ENCODE assay signal across 14 cellular contexts in the genomic region with DNA sequence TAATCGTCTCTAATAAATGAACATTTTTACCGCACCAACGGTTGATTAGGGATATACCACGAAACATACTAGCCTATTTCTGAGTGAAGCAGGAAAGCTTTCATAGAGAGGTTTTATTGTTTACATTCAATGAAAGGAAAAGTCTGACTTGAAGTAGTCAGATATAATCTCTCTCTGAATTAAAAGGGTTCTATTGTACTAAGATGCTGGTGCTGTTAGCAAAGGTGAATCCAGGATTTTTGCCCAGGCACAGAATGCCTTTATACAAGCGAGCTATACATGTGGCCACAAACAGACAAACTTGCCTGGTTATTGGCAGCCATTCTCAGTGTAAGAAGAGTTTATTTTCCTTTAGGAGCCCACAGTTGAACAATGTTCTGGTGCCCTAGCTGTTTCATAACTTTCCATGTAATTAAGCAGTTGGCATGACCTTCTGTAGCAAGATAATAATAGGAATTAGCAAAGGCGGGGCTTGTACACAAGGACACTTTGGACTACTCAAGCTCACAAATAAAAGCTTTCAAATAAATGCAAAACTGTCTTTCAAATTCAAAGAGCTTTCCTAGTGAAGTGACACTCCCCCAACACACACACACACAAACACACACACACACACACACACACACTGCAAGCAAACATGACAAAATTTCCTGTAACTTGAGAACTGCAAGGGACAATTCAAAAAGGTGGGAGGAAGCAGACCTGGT.
DNase-seq lines count a peak whose midpoint lies in the region; ATAC-seq and TF ChIP-seq lines count a peak whose summit lies in the region.
"Had no signal": no experiment of that assay in that cellular context is flagged by ENCODE, and none has a peak within 500 bp of the region (broad histone marks: within the 10 kb centered on the region; RNA-seq: fewer than 3 reads in every experiment).

No MANE protein-coding gene starts in this region.

- peaks cover 54 to 62% (median 56%) of the 10 kb centered on the region in 3 donors for H3K4me1 Mint-ChIP-seq in T-cell

- H3K9ac ChIP-seq in HCT116 (ENCODE audit: low read length): no peak overlapping the region
- no peak overlapping the region for H3K9ac ChIP-seq in smooth muscle cell (ENCODE audit: low read depth)

- H3K9me2 ChIP-seq in HCT116 (ENCODE audit: insufficient read depth) (no peaks in the 10 kb centered on the region), hepatocyte (replicated peaks; ENCODE audit: insufficient read depth) (no peaks in the 10 kb centered on the region)

- H3K79me2 ChIP-seq in HCT116 (ENCODE audit: insufficient read depth, low read length) (no peaks in the 10 kb centered on the region), hepatocyte (no peaks in the 10 kb centered on the region), smooth muscle cell (ENCODE audit: low read depth) (no peaks in the 10 kb centered on the region)

- no peaks in the 10 kb centered on the region for H3K36me3 ChIP-seq in HCT116 (ENCODE audit: control insufficient read depth in 1 of 2, insufficient read depth in 2 of 2, low read length in 2 of 2)
- no peaks in the 10 kb centered on the region for H3K36me3 ChIP-seq in hepatocyte (replicated peaks; ENCODE audit: insufficient read depth, low read depth)
- no peaks in the 10 kb centered on the region for H3K36me3 ChIP-seq in smooth muscle cell (ENCODE audit: low read depth)
- no peaks in the 10 kb centered on the region for H3K36me3 ChIP-seq in transverse colon

- no peak for TF ChIP-seq EP300 in transverse colon (IDR thresholded peaks at IDR 0.05; ENCODE audit: low read depth)

- H3K4me3 ChIP-seq in HCT116 (replicated peaks in 1 of 2; ENCODE audit: low read depth in 1 of 2, low read length in 2 of 2): no peak overlapping the region
- H3K4me3 ChIP-seq in hepatocyte: no peak overlapping the region
- no peak overlapping the region for H3K4me3 ChIP-seq in smooth muscle cell
- H3K4me3 ChIP-seq in transverse colon: no peak overlapping the region

- H3K27me3 ChIP-seq in HCT116 (ENCODE audit: insufficient read depth, low read length) (no peaks in the 10 kb centered on the region), hepatocyte (no peaks in the 10 kb centered on the region), smooth muscle cell (ENCODE audit: low read depth) (no peaks in the 10 kb centered on the region), transverse colon (no peaks in the 10 kb centered on the region)

- in situ Hi-C loops in transverse colon (cut with MboI; ENCODE audit: low pct_ligation_motif_present in 1 of 4, low pct_unique_long_range_greater_than_20kb in 1 of 4, low sequenced_read_pairs in 3 of 4): no loop called here

- H3K9me3 ChIP-seq in HCT116 (ENCODE audit: control insufficient read depth in 1 of 2, insufficient read depth in 1 of 2, low read depth in 1 of 2, low read length in 2 of 2): peaks cover 0 to 3% of the 10 kb centered on the region in 2 experiments; a peak in 1 of 4 replicates
- H3K9me3 ChIP-seq in hepatocyte (ENCODE audit: low read depth): no peaks in the 10 kb centered on the region
- peaks cover 8% of the 10 kb centered on the region for H3K9me3 ChIP-seq in smooth muscle cell (replicated peaks; ENCODE audit: low read depth)
- H3K9me3 ChIP-seq in transverse colon: peaks cover 5 to 7% of the 10 kb centered on the region in 2 donors

- H3K27ac Mint-ChIP-seq in T-cell: peak overlapping the region; percentile 90 to 96
- H3K27ac Mint-ChIP-seq: B cell; stimulated activated naive CD8-positive, alpha-beta T cell treated with anti-CD3 and anti-CD28 coated beads, Interleukin-15, Interleukin-2, amounts not matched to agents 100 ng/mL and 50 ng/mL, for 24 hours had no signal

- TF ChIP-seq POLR2A in HCT116 (IDR thresholded peaks at IDR 0.05; ENCODE audit: borderline replicate concordance, extremely low read depth, insufficient read depth, insufficient read length) (no peak), transverse colon (IDR thresholded peaks at IDR 0.05) (no peak)

- H3F3A ChIP-seq in smooth muscle cell (ENCODE audit: low read depth): no peaks in the 10 kb centered on the region

- no peak for TF ChIP-seq RAD21 in HCT116 (IDR thresholded peaks at IDR 0.05; ENCODE audit: low read depth)

- no peak for ATAC-seq in HCT116
- no peak for ATAC-seq in T-cell (replicated peaks in 1 of 4)
- ATAC-seq in GM19455 (IDR thresholded peaks at IDR 0.05; ENCODE audit: unreplicated experiment): no peak

- CTCF ChIA-PET in HCT116 (lab: Charles Lee) (no interaction called here), T-cell (lab: Charles Lee) (interaction anchor here in 1 of 2 donors (1.0 kb wide), 1 partner anchor 28 kb away, joined by 3 read pairs; no protein-coding TSS in a partner anchor)

- H3K27ac ChIP-seq in 22Rv1 (peak overlapping the region; percentile 44), HCT116 (ENCODE audit: low read depth, low read length) (no peak overlapping the region), hepatocyte (peak overlapping the region; percentile 37), smooth muscle cell (ENCODE audit: low read depth) (no peak overlapping the region), transverse colon (no peak overlapping the region)

- no peak for TF ChIP-seq CTCF in 22Rv1 (IDR thresholded peaks at IDR 0.05)
- no peak for TF ChIP-seq CTCF in HCT116 (IDR thresholded peaks at IDR 0.05 in 2 of 3, conservative IDR thresholded peaks at IDR 0.05 in 1 of 3; ENCODE audit: borderline replicate concordance in 1 of 3, insufficient read depth in 1 of 3, low read depth in 2 of 3, low read length in 2 of 3)
- no peak for TF ChIP-seq CTCF in hepatocyte (IDR thresholded peaks at IDR 0.05; ENCODE audit: poor library complexity)
- TF ChIP-seq CTCF in smooth muscle cell (IDR thresholded peaks at IDR 0.05; ENCODE audit: borderline replicate concordance, insufficient read depth, poor library complexity, severe bottlenecking): no peak
- TF ChIP-seq CTCF in transverse colon (IDR thresholded peaks at IDR 0.05): no peak

- no peaks in the 10 kb centered on the region for H3K27me3 Mint-ChIP-seq in T-cell
- H3K27me3 Mint-ChIP-seq: B cell; stimulated activated naive CD8-positive, alpha-beta T cell treated with anti-CD3 and anti-CD28 coated beads, Interleukin-15, Interleukin-2, amounts not matched to agents 100 ng/mL and 50 ng/mL, for 24 hours had no signal

- H3K4me1 ChIP-seq in HCT116 (ENCODE audit: control insufficient read depth in 1 of 2, insufficient read depth in 2 of 2, low read length in 2 of 2) (no peaks in the 10 kb centered on the region; a peak in 1 of 4 replicates), hepatocyte (ENCODE audit: insufficient read depth) (peaks cover 13% of the 10 kb centered on the region), smooth muscle cell (ENCODE audit: low read depth) (no peaks in the 10 kb centered on the region), transverse colon (peaks cover 4 to 15% (median 9%) of the 10 kb centered on the region in 4 donors)

- H2AFZ ChIP-seq in HCT116 (ENCODE audit: low read depth, low read length, poor library complexity, severe bottlenecking) (peak overlapping the region; percentile 21), hepatocyte (no peak overlapping the region), smooth muscle cell (ENCODE audit: low read depth) (no peak overlapping the region)

- peak overlapping the region in 1 of 3 donors; percentile 65 for H3K4me3 Mint-ChIP-seq in T-cell
- H3K4me3 Mint-ChIP-seq: B cell; stimulated activated naive CD8-positive, alpha-beta T cell treated with anti-CD3 and anti-CD28 coated beads, Interleukin-15, Interleukin-2, amounts not matched to agents 100 ng/mL and 50 ng/mL, for 24 hours had no signal

- peaks cover 11% of the 10 kb centered on the region for H3K36me3 Mint-ChIP-seq in T-cell

- DNase-seq in HCT116 (ENCODE audit: low read depth, low spot score) (no peak), T-cell (no peak), hepatocyte (ENCODE audit: low spot score) (no peak), NCI-H1436 treated with DMSO at 0.1 percent for 48 hours (lab: John Stamatoyannopoulos, UW) (no peak), smooth muscle cell (lab: John Stamatoyannopoulos, UW; ENCODE audit: unreplicated experiment) (no peak), transverse colon (no peak)
- DNase-seq: activated T-cell treated with anti-CD3 and anti-CD28 coated beads for 4 hours, foreskin melanocyte, NCI-H82, SHP77 had no signal

- POLR2A ChIA-PET in HCT116 (lab: Charles Lee) (interaction anchor here (0.6 kb wide), 1 partner anchor 615 kb away, joined by 3 read pairs; no protein-coding TSS in a partner anchor), T-cell (lab: Charles Lee) (interaction anchor here in 1 of 2 donors (0.6 to 1.4 kb wide), 3 partner anchors 9 to 1957 kb away, joined by 3 to 4 read pairs (median 3); no protein-coding TSS in a partner anchor)

- H3K9me3 Mint-ChIP-seq in T-cell: peaks cover 10 to 19% (median 14%) of the 10 kb centered on the region in 3 donors

- 83% methylated on average over 6 of the region's 6 CpGs for WGBS in hepatocyte (ENCODE audit: low lambda C conversion rate, missing lambda C conversion rate)
- WGBS in smooth muscle cell (ENCODE audit: low lambda C conversion rate): 93% methylated on average over 6 of the region's 6 CpGs
- 89 to 96% methylated on average over 4 to 6 of the region's 6 CpGs for WGBS in transverse colon (ENCODE audit: low coverage in 1 of 2), 2 donors

- H4K20me1 ChIP-seq in HCT116 (ENCODE audit: insufficient read depth): no peaks in the 10 kb centered on the region
- H4K20me1 ChIP-seq in hepatocyte (ENCODE audit: insufficient read depth, poor library complexity, severe bottlenecking): no peaks in the 10 kb centered on the region
- H4K20me1 ChIP-seq in smooth muscle cell (ENCODE audit: low read depth): no peaks in the 10 kb centered on the region

- H3K4me2 ChIP-seq in HCT116 (ENCODE audit: low read length): no peak overlapping the region
- H3K4me2 ChIP-seq in hepatocyte: peak overlapping the region; percentile 53
- no peak overlapping the region for H3K4me2 ChIP-seq in smooth muscle cell

- BruUV-seq in HCT116 (replicated peaks; lab: Mats Ljungman, UMichigan): no TSS peak

- intact Hi-C loops in HCT116 (cut with micrococcal nuclease): no loop called here
- intact Hi-C loops in transverse colon (cut with DNase I; ENCODE audit: low total_unique reads): no loop called here

- RAD21 ChIA-PET in HCT116 (lab: Charles Lee; ENCODE audit: low non-redundant PET in 1 of 2, low total read pairs in 2 of 2, uncharacterized antibody in 2 of 2, unreplicated experiment in 2 of 2): no interaction called here

TF ChIP-seq in HCT116, 20 proteins besides CTCF, POLR2A, EP300 and RAD21:
- TF ChIP-seq ELF1 (IDR thresholded peaks at IDR 0.05; ENCODE audit: borderline replicate concordance, low read depth): no peak
- no peak for TF ChIP-seq ZNF274 (IDR thresholded peaks at IDR 0.05; ENCODE audit: low read depth, low read length)

Comparison
In these comparisons a context has a peak if more than half of its experiments do, and no peak if none do; other contexts are left out.
1. H3K27ac ChIP-seq: peak in 22Rv1 (single experiment) and hepatocyte (single experiment); none in HCT116 (single experiment), smooth muscle cell (single experiment) and transverse colon (0 of 4).